12 cellular contexts compared by ENCODE assay signal in the genomic region with DNA sequence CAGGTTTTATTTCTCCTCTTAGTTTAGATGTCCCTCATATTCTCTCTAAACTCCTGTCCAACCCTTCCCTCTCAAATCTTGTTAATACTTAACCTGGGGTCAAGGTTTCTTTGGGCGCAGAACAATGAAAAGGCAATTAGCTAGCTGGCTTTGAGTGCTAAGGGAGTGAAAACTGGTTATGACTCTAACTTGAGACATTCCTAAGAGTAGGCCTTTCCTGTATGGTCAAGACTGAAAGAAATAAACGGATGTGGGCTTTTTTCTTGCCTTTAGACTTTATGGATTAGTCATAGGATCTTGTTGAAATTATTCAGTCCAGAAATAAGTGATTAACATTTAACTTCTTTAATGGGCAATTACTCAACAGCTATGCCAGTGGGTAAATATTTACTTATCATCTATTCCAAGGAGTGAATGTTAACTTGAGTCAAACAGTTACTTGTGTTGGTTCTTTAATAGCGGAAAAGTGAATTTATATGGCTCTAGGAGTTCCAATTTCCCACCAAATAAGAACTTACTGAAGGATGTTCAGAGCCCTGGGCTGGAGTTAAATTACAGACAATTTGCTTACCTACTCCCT.
A peak's percentile ranks its signal among the peaks of the same experiment; 100 is the strongest.
DNase-seq lines count a peak whose midpoint lies in the region; ATAC-seq and TF ChIP-seq lines count a peak whose summit lies in the region.
"Had no signal": no experiment of that assay in that cellular context is flagged by ENCODE, and none has a peak within 500 bp of the region (broad histone marks: within the 10 kb centered on the region; RNA-seq: fewer than 3 reads in every experiment).

No MANE protein-coding gene starts in this region.

- POLR2A ChIA-PET in AG04450 (lab: Yijun Ruan, JAX), result no interaction called here

- H3K4me3 ChIP-seq in AG04450 (ENCODE audit: low read depth, low read length) (no peak overlapping the region), MM.1S (ENCODE audit: low read length) (no peak overlapping the region)

- no peaks in the 10 kb centered on the region for H3K9me2 ChIP-seq in MM.1S (replicated peaks; ENCODE audit: insufficient read depth, low read length)

- H3K27me3 ChIP-seq in AG04450 (ENCODE audit: control insufficient read depth, insufficient read depth, low read length) (no peaks in the 10 kb centered on the region), MM.1S (replicated peaks; ENCODE audit: insufficient read depth, low read length) (no peaks in the 10 kb centered on the region), foreskin keratinocyte (no peaks in the 10 kb centered on the region)
- H3K27me3 ChIP-seq: BE2C had no signal

- peaks cover 0 to 3% of the 10 kb centered on the region in 2 donors for H3K4me1 Mint-ChIP-seq in effector memory CD8-positive, alpha-beta T cell (ENCODE audit: low read depth in 2 of 2)

- peak overlapping the region; percentile 21 for H3K27ac ChIP-seq in AG04450 (ENCODE audit: low read depth, low read length)
- H3K27ac ChIP-seq in MM.1S (ENCODE audit: low read length), result no peak overlapping the region
- peak overlapping the region; percentile 28 for H3K27ac ChIP-seq in foreskin keratinocyte

- TF ChIP-seq CTCF in AG04450 (IDR thresholded peaks at IDR 0.05; ENCODE audit: low read depth, low read length), result no peak
- no peak for TF ChIP-seq CTCF in MM.1S (IDR thresholded peaks at IDR 0.05; ENCODE audit: low read length)
- no peak for TF ChIP-seq CTCF in foreskin keratinocyte (conservative IDR thresholded peaks at IDR 0.05)

- no peak overlapping the region for H2AFZ ChIP-seq in MM.1S (ENCODE audit: low read length)

- H3K36me3 ChIP-seq in MM.1S (replicated peaks; ENCODE audit: insufficient read depth, low read length), result no peaks in the 10 kb centered on the region
- H3K36me3 ChIP-seq: BE2C had no signal

- no peaks in the 10 kb centered on the region for H4K20me1 ChIP-seq in MM.1S (ENCODE audit: insufficient read depth, low read length)

- no peaks in the 10 kb centered on the region for H3K9me3 ChIP-seq in AG04450 (ENCODE audit: control insufficient read depth, insufficient read depth, low read length)
- no peaks in the 10 kb centered on the region for H3K9me3 ChIP-seq in MM.1S (replicated peaks; ENCODE audit: insufficient read depth, low read length)
- H3K9me3 ChIP-seq: BE2C had no signal

- ATAC-seq in foreskin keratinocyte (peak; percentile 54), HG03025 (IDR thresholded peaks at IDR 0.05; ENCODE audit: low FRiP score, unreplicated experiment) (no peak), GM21717 (IDR thresholded peaks at IDR 0.05; ENCODE audit: unreplicated experiment) (no peak)
- ATAC-seq in effector memory CD8-positive, alpha-beta T cell (replicated peaks), result no peak

- H3K36me3 Mint-ChIP-seq in effector memory CD8-positive, alpha-beta T cell (ENCODE audit: insufficient read depth), result no peaks in the 10 kb centered on the region

- DNase-seq in AG04450 (ENCODE audit: low read depth, low spot score), result no peak
- DNase-seq in H4 (ENCODE audit: low spot score), result peak; percentile 31
- peak; percentile 8 for DNase-seq in MM.1S
- DNase-seq in foreskin keratinocyte, result peak; percentile 61 to 77
- no peak for DNase-seq in activated CD8-positive, alpha-beta memory T cell treated with anti-CD3 and anti-CD28 coated beads for 24 hours
- no peak for DNase-seq in effector memory CD8-positive, alpha-beta T cell
- DNase-seq: BE2C, endodermal cell, NCI-H2171, SW 1271 had no signal

- CTCF ChIA-PET in AG04450 (lab: Charles Lee), result interaction anchor here (0.7 kb wide), 1 partner anchor 134 kb away, joined by 3 read pairs; no protein-coding TSS in a partner anchor

- no peak overlapping the region for H3K4me3 Mint-ChIP-seq in effector memory CD8-positive, alpha-beta T cell
- H3K4me3 Mint-ChIP-seq: endodermal cell had no signal

- H3K4me2 ChIP-seq in MM.1S (ENCODE audit: low read depth, low read length), result no peak overlapping the region

- H3K9me3 Mint-ChIP-seq in effector memory CD8-positive, alpha-beta T cell, result no peaks in the 10 kb centered on the region
- H3K9me3 Mint-ChIP-seq: endodermal cell had no signal

- H3K27ac Mint-ChIP-seq in effector memory CD8-positive, alpha-beta T cell, result no peak overlapping the region
- H3K27ac Mint-ChIP-seq: endodermal cell had no signal

- H3F3A ChIP-seq in MM.1S (ENCODE audit: insufficient read depth, low read length), result peaks cover 3% of the 10 kb centered on the region; the same call in 1 of the 2 replicates

- H3K9ac ChIP-seq in MM.1S (ENCODE audit: low read length), result no peak overlapping the region

- peaks cover 0 to 7% of the 10 kb centered on the region in 2 donors for H3K27me3 Mint-ChIP-seq in effector memory CD8-positive, alpha-beta T cell

- no peaks in the 10 kb centered on the region for H3K79me2 ChIP-seq in MM.1S (ENCODE audit: low read length)

- peaks cover 28% of the 10 kb centered on the region for H3K4me1 ChIP-seq in MM.1S (ENCODE audit: low read length)
- peaks cover 24% of the 10 kb centered on the region for H3K4me1 ChIP-seq in foreskin keratinocyte
- H3K4me1 ChIP-seq: BE2C had no signal

Comparison
In these comparisons a context has a peak if more than half of its experiments do, and no peak if none do; other contexts are left out.
1. DNase-seq: peak in H4 (single experiment), MM.1S (single experiment) and foreskin keratinocyte (2 of 2); none in AG04450 (single experiment), activated CD8-positive, alpha-beta memory T cell treated with anti-CD3 and anti-CD28 coated beads for 24 hours (single experiment) and effector memory CD8-positive, alpha-beta T cell (0 of 3).